ENCODE assay signal across 8 cellular contexts in genomic region chr1:19439464-19440171, GRCh38. TPM values are rescaled to one million over a fixed set of nuclear protein-coding genes. Genes with fewer than 3 reads are reported as not detected.
DNase-seq lines count a peak whose midpoint lies in the region; ATAC-seq and TF ChIP-seq lines count a peak whose summit lies in the region.

No MANE protein-coding gene starts in this region.

- no peaks in the 10 kb centered on the region for H3K9me3 ChIP-seq in T-helper 17 cell (ENCODE audit: control insufficient read depth, low read length, poor library complexity, severe bottlenecking)
- no peaks in the 10 kb centered on the region for H3K9me3 ChIP-seq in naive thymus-derived CD4-positive, alpha-beta T cell (ENCODE audit: control insufficient read depth in 2 of 3, low read length in 3 of 3)

- TF ChIP-seq CTCF in GM12872 (IDR thresholded peaks at IDR 0.05; ENCODE audit: insufficient read depth, low read depth, low read length) = peak; percentile 10; the same call in 1 of the 3 replicates

- H3K4me1 ChIP-seq in naive thymus-derived CD4-positive, alpha-beta T cell (ENCODE audit: control insufficient read depth in 2 of 2, insufficient read depth in 2 of 2, low read length in 2 of 2) = peaks cover 30 to 66% of the 10 kb centered on the region in 2 donors

- H3K36me3 Mint-ChIP-seq in T-helper 17 cell (ENCODE audit: low read depth) = no peaks in the 10 kb centered on the region
- peaks cover 0 to 15% (median 7%) of the 10 kb centered on the region in 5 donors for H3K36me3 Mint-ChIP-seq in naive thymus-derived CD4-positive, alpha-beta T cell

- DNase-seq in T-helper 17 cell (peak in 1 of 3 donors; percentile 22), dermis microvascular lymphatic vessel endothelial cell (ENCODE audit: low read depth in 2 of 2) (peak; percentile 75 to 76), Kasumi-1 (lab: John Stamatoyannopoulos, UW) (no peak)
- DNase-seq in naive thymus-derived CD4-positive, alpha-beta T cell = peak in 8 of 9 donors; percentile 22 to 64 (median 55)

- ATAC-seq in T-helper 17 cell = peak; percentile 64
- ATAC-seq in naive thymus-derived CD4-positive, alpha-beta T cell = peak; percentile 60
- ATAC-seq in HG02884 (IDR thresholded peaks at IDR 0.05; ENCODE audit: unreplicated experiment) = no peak
- no peak for ATAC-seq in esophagus mucosa
- ATAC-seq in HG02840 (IDR thresholded peaks at IDR 0.05; ENCODE audit: low FRiP score, unreplicated experiment) = no peak

- H3K4me3 ChIP-seq in naive thymus-derived CD4-positive, alpha-beta T cell (ENCODE audit: low read length) = no peak overlapping the region

- H3K27ac ChIP-seq in naive thymus-derived CD4-positive, alpha-beta T cell (ENCODE audit: low read depth, low read length) = peak overlapping the region; percentile 36

- H3K4me1 Mint-ChIP-seq in T-helper 17 cell = peaks cover 74% of the 10 kb centered on the region
- peaks cover 64 to 98% (median 89%) of the 10 kb centered on the region in 7 donors for H3K4me1 Mint-ChIP-seq in naive thymus-derived CD4-positive, alpha-beta T cell

- H3K27me3 Mint-ChIP-seq in T-helper 17 cell = no peaks in the 10 kb centered on the region
- no peaks in the 10 kb centered on the region for H3K27me3 Mint-ChIP-seq in naive thymus-derived CD4-positive, alpha-beta T cell

- H3K36me3 ChIP-seq in naive thymus-derived CD4-positive, alpha-beta T cell (ENCODE audit: control insufficient read depth in 2 of 3, insufficient read depth in 3 of 3, low read length in 3 of 3) = peaks cover 0 to 24% (median 5%) of the 10 kb centered on the region in 3 experiments

- CTCF ChIA-PET in naive thymus-derived CD4-positive, alpha-beta T cell (lab: Charles Lee) = interaction anchor here (0.9 to 6.1 kb wide), 2 partner anchors 144 to 210 kb away, joined by 3 to 53 read pairs; no protein-coding TSS in a partner anchor

- peak overlapping the region; percentile 93 for H3K27ac Mint-ChIP-seq in T-helper 17 cell
- peak overlapping the region; percentile 63 to 90 (median 75) for H3K27ac Mint-ChIP-seq in naive thymus-derived CD4-positive, alpha-beta T cell

- no peaks in the 10 kb centered on the region for H3K27me3 ChIP-seq in naive thymus-derived CD4-positive, alpha-beta T cell (ENCODE audit: control insufficient read depth in 2 of 2, insufficient read depth in 2 of 2, low read length in 2 of 2)

- intact Hi-C loops in naive thymus-derived CD4-positive, alpha-beta T cell (cut with micrococcal nuclease) = loop anchor here (1.0 to 5.0 kb wide), 5 partner anchors 38 to 212 kb away; partner anchors contain the start of gene CAPZB (in 1 of the 2)

- H3K9me3 Mint-ChIP-seq in naive thymus-derived CD4-positive, alpha-beta T cell = no peaks in the 10 kb centered on the region

- H3K4me3 Mint-ChIP-seq in T-helper 17 cell = peak overlapping the region; percentile 33
- H3K4me3 Mint-ChIP-seq in naive thymus-derived CD4-positive, alpha-beta T cell = peak overlapping the region; percentile 23 to 68 (median 46)

- POLR2A ChIA-PET in naive thymus-derived CD4-positive, alpha-beta T cell (lab: Charles Lee) = interaction anchor here (1.0 to 1.9 kb wide), 4 partner anchors 24 to 211 kb away, joined by 3 to 4 read pairs (median 4); no protein-coding TSS in a partner anchor

RNA-seq across cellular contexts. Expression of gene CAPZB, which starts 45.7 kb away (rescaled TPM):
- 100 to 1,000 TPM; 320 to 330 TPM for total RNA-seq in T-helper 17 cell
- total RNA-seq in dermis microvascular lymphatic vessel endothelial cell = 119 and 202 TPM in 2 replicates
- total RNA-seq in naive thymus-derived CD4-positive, alpha-beta T cell = 100 to 1,000 TPM; 216 to 519 (median 264) TPM
- polyA plus RNA-seq in naive thymus-derived CD4-positive, alpha-beta T cell = 100 to 1,000 TPM; 522 to 559 TPM
- total RNA-seq in esophagus mucosa = 262 TPM

Comparison
In these comparisons a context has a peak if more than half of its experiments do, and no peak if none do; other contexts are left out.
1. ATAC-seq: peak in T-helper 17 cell (single experiment) and naive thymus-derived CD4-positive, alpha-beta T cell (single experiment); none in HG02884 (single experiment), esophagus mucosa (single experiment) and HG02840 (single experiment).
2. DNase-seq: peak in dermis microvascular lymphatic vessel endothelial cell (2 of 2) and naive thymus-derived CD4-positive, alpha-beta T cell (8 of 9); none in Kasumi-1 (0 of 2).